Comparison of ENCODE assay signal across 35 cellular contexts in the genomic region with DNA sequence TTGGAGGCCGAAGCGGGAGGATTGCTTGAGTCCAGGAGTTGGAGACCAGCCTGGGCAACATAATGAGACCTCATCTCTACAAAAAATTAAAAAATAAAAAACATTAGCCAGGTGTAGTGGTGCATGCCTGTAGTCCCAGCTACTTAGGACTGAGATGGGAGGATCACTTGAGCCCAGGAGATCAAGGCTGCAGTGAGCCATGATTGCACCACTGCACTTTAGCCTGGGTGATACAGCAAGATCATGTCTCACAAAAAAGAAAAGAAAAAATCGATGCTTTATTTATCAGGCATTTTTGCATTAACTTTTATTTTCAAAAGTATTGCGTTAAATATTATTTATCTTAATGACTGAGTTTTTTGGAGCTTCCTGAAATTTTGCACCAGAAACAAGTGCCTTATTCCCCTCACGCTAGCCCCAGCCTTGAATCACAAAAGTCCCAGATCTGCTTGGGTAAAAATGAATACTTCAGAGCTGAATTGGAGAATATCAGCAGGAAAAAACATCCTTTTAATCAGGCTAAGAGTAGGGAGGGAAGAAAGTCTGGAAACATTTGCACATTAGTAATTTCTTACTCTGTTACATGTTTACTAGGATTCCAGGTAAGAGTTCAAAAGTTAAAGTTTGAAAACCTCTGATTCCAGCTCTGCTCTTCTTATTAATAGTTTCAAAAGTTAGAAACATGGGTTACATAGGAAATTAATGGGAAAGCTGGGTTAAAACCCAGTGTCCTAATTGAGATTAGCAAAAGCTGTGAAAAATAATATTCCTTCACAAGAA.
"Had no signal": no experiment of that assay in that cellular context is flagged by ENCODE, and none has a peak within 500 bp of the region (broad histone marks: within the 10 kb centered on the region; RNA-seq: fewer than 3 reads in every experiment).

No MANE protein-coding gene starts in this region.

- H3K36me3 ChIP-seq: adrenal gland, brain microvascular endothelial cell, breast epithelium had no signal

- H3K27ac ChIP-seq: adrenal gland, body of pancreas, brain microvascular endothelial cell, breast epithelium, VCaP had no signal

- H3K9me3 Mint-ChIP-seq: activated B cell treated with CpG ODN at 0.5 μM for 24 hours; activated CD4-positive, alpha-beta memory T cell treated with anti-CD3 and anti-CD28 coated beads for 36 hours; activated CD4-positive, alpha-beta T cell treated with anti-CD3 and anti-CD28 coated beads, Interleukin-2, amount 10 ng/mL, durations not matched to agents 24 days and 14 days; activated CD8-positive, alpha-beta T cell treated with anti-CD3 and anti-CD28 coated beads for 36 hours; activated naive CD4-positive, alpha-beta T cell treated with anti-CD3 and anti-CD28 coated beads for 36 hours; activated naive CD4-positive, alpha-beta T cell treated with anti-CD3 and anti-CD28 coated beads, Interleukin-2, amount 50 U/mL, for 72 hours; activated naive CD8-positive, alpha-beta T cell treated with anti-CD3 and anti-CD28 coated beads for 36 hours; activated T-cell treated with anti-CD3 and anti-CD28 coated beads, Interleukin-2, amount 50 U/mL, for 4 hours; activated T-cell treated with anti-CD3 and anti-CD28 coated beads, Interleukin-2, amount 50 U/mL, for 72 hours; activated T-helper 1 cell treated with anti-CD3 and anti-CD28 coated beads, Interleukin-12 subunit alpha, Interleukin-12 subunit beta, Interleukin-2, Interleukin-4 antibody, amounts not matched to agents 30 ng/mL and 10 ng/mL and 1 ng/mL, durations not matched to agents 14 hours and 24 hours and 36 hours; activated T-helper 17 cell treated with anti-CD3 and anti-CD28 coated beads, Interleukin-2, amount 50 U/mL, for 72 hours; T-helper 2 cell treated with Interferon-gamma antibody and Interleukin-4, amounts not matched to agents 5 μg/mL and 100 μg/mL, for 36 hours had no signal

- ATAC-seq: activated CD8-positive, alpha-beta T cell treated with anti-CD3 and anti-CD28 coated beads for 36 hours; activated naive CD4-positive, alpha-beta T cell treated with anti-CD3 and anti-CD28 coated beads, Interleukin-2, amount 50 U/mL, for 72 hours; activated T-cell treated with anti-CD3 and anti-CD28 coated beads, Interleukin-2, amount 50 U/mL, for 4 hours; activated T-cell treated with anti-CD3 and anti-CD28 coated beads, Interleukin-2, amount 50 U/mL, for 72 hours; activated T-helper 17 cell treated with anti-CD3 and anti-CD28 coated beads, Interleukin-2, amount 50 U/mL, for 72 hours; body of pancreas had no signal

- H3K36me3 Mint-ChIP-seq: activated CD4-positive, alpha-beta memory T cell treated with anti-CD3 and anti-CD28 coated beads for 36 hours; activated naive CD4-positive, alpha-beta T cell treated with anti-CD3 and anti-CD28 coated beads, Interleukin-2, amount 50 U/mL, for 72 hours; activated naive CD8-positive, alpha-beta T cell treated with anti-CD3 and anti-CD28 coated beads for 36 hours had no signal

- H3K27ac Mint-ChIP-seq: activated B cell treated with CpG ODN at 0.5 μM for 24 hours; activated CD4-positive, alpha-beta memory T cell treated with anti-CD3 and anti-CD28 coated beads for 36 hours; activated CD4-positive, alpha-beta T cell treated with anti-CD3 and anti-CD28 coated beads, Interleukin-2, amount 10 ng/mL, durations not matched to agents 24 days and 14 days; activated CD8-positive, alpha-beta T cell treated with anti-CD3 and anti-CD28 coated beads for 36 hours; activated naive CD4-positive, alpha-beta T cell treated with anti-CD3 and anti-CD28 coated beads for 36 hours; activated naive CD4-positive, alpha-beta T cell treated with anti-CD3 and anti-CD28 coated beads, Interleukin-2, amount 50 U/mL, for 72 hours; activated naive CD8-positive, alpha-beta T cell treated with anti-CD3 and anti-CD28 coated beads for 36 hours; activated T-cell treated with anti-CD3 and anti-CD28 coated beads, Interleukin-2, amount 50 U/mL, for 72 hours; activated T-helper 1 cell treated with anti-CD3 and anti-CD28 coated beads, Interleukin-12 subunit alpha, Interleukin-12 subunit beta, Interleukin-2, Interleukin-4 antibody, amounts not matched to agents 30 ng/mL and 10 ng/mL and 1 ng/mL, durations not matched to agents 14 hours and 24 hours and 36 hours; activated T-helper 17 cell treated with anti-CD3 and anti-CD28 coated beads, Interleukin-2, amount 50 U/mL, for 72 hours; T-helper 2 cell treated with Interferon-gamma antibody and Interleukin-4, amounts not matched to agents 5 μg/mL and 100 μg/mL, for 36 hours had no signal

- H3K4me1 Mint-ChIP-seq: activated naive CD8-positive, alpha-beta T cell treated with anti-CD3 and anti-CD28 coated beads for 36 hours had no signal

- H3K27me3 ChIP-seq: adrenal gland, body of pancreas, brain microvascular endothelial cell, breast epithelium had no signal

- H3K9me3 ChIP-seq: adrenal gland, body of pancreas, breast epithelium had no signal

- FAIRE-seq: astrocyte, TTC549 had no signal

- DNase-seq: activated B cell treated with CpG ODN at 0.5 μM for 24 hours; activated CD4-positive, alpha-beta memory T cell treated with anti-CD3 and anti-CD28 coated beads for 36 hours; activated CD4-positive, alpha-beta T cell treated with anti-CD3 and anti-CD28 coated beads for 4 hours; activated CD4-positive, alpha-beta T cell treated with anti-CD3 and anti-CD28 coated beads, Interleukin-2, amount 10 ng/mL, durations not matched to agents 24 days and 14 days; activated CD4-positive, alpha-beta T cell treated with anti-CD3 and anti-CD28 coated beads, Interleukin-2, amount 50 U/mL, for 1 hour; activated CD4-positive, alpha-beta T cell treated with anti-CD3 and anti-CD28 coated beads, Interleukin-2, amount 50 U/mL, for 4 hours; activated CD4-positive, CD25-positive, alpha-beta regulatory T cell treated with anti-CD3 and anti-CD28 coated beads, Interleukin-2, amount 50 U/mL, for 72 hours; activated CD8-positive, alpha-beta memory T cell treated with anti-CD3 and anti-CD28 coated beads, Interleukin-2, amount 50 U/mL, for 4 hours; activated CD8-positive, alpha-beta T cell treated with anti-CD3 and anti-CD28 coated beads for 36 hours; activated effector memory CD4-positive, alpha-beta T cell treated with anti-CD3 and anti-CD28 coated beads, Interleukin-2, amount 50 U/mL, for 16 hours; activated gamma-delta T cell treated with Interleukin-2 at 50 U/mL for 16 hours; activated naive CD4-positive, alpha-beta T cell; activated naive CD4-positive, alpha-beta T cell treated with anti-CD3 and anti-CD28 coated beads for 36 hours; activated naive CD4-positive, alpha-beta T cell treated with anti-CD3 and anti-CD28 coated beads, Interleukin-2, amount 50 U/mL, for 16 hours; activated naive CD8-positive, alpha-beta T cell treated with anti-CD3 and anti-CD28 coated beads for 36 hours; activated T-cell treated with anti-CD3 and anti-CD28 coated beads for 4 hours; activated T-cell treated with anti-CD3 and anti-CD28 coated beads, Interleukin-2, amount 50 U/mL, for 1 hour; activated T-cell treated with anti-CD3 and anti-CD28 coated beads, Interleukin-2, amount 50 U/mL, for 4 hours; activated T-cell treated with anti-CD3 and anti-CD28 coated beads, Interleukin-2, amount 50 U/mL, for 72 hours; adrenal gland; amniotic stem cell; aorta; body of pancreas; brain microvascular endothelial cell; central memory CD4-positive, alpha-beta T cell; T-helper 2 cell; T-helper 9 cell had no signal

- H3K4me3 ChIP-seq: adrenal gland, body of pancreas, breast epithelium had no signal

- H3K27me3 Mint-ChIP-seq: activated B cell treated with CpG ODN at 0.5 μM for 24 hours; activated CD4-positive, alpha-beta memory T cell treated with anti-CD3 and anti-CD28 coated beads for 36 hours; activated CD8-positive, alpha-beta T cell treated with anti-CD3 and anti-CD28 coated beads for 36 hours; activated naive CD8-positive, alpha-beta T cell treated with anti-CD3 and anti-CD28 coated beads for 36 hours; activated T-helper 17 cell treated with anti-CD3 and anti-CD28 coated beads, Interleukin-2, amount 50 U/mL, for 72 hours had no signal

- H3K4me1 ChIP-seq: adrenal gland, body of pancreas, breast epithelium had no signal

- H3K4me3 Mint-ChIP-seq: activated B cell treated with CpG ODN at 0.5 μM for 24 hours; activated CD4-positive, alpha-beta memory T cell treated with anti-CD3 and anti-CD28 coated beads for 36 hours; activated CD4-positive, alpha-beta T cell treated with anti-CD3 and anti-CD28 coated beads, Interleukin-2, amount 10 ng/mL, durations not matched to agents 24 days and 14 days; activated CD8-positive, alpha-beta T cell treated with anti-CD3 and anti-CD28 coated beads for 36 hours; activated naive CD4-positive, alpha-beta T cell treated with anti-CD3 and anti-CD28 coated beads for 36 hours; activated naive CD8-positive, alpha-beta T cell treated with anti-CD3 and anti-CD28 coated beads for 36 hours; activated T-cell treated with anti-CD3 and anti-CD28 coated beads, Interleukin-2, amount 50 U/mL, for 4 hours; activated T-cell treated with anti-CD3 and anti-CD28 coated beads, Interleukin-2, amount 50 U/mL, for 72 hours; activated T-helper 1 cell treated with anti-CD3 and anti-CD28 coated beads, Interleukin-12 subunit alpha, Interleukin-12 subunit beta, Interleukin-2, Interleukin-4 antibody, amounts not matched to agents 30 ng/mL and 10 ng/mL and 1 ng/mL, durations not matched to agents 14 hours and 24 hours and 36 hours; activated T-helper 17 cell treated with anti-CD3 and anti-CD28 coated beads, Interleukin-2, amount 50 U/mL, for 72 hours; T-helper 2 cell treated with Interferon-gamma antibody and Interleukin-4, amounts not matched to agents 5 μg/mL and 100 μg/mL, for 36 hours had no signal
